8 cellular contexts compared by ENCODE assay signal in genomic region chr14:61471297-61471980, GRCh38.
DNase-seq lines count a peak whose midpoint lies in the region; ATAC-seq and TF ChIP-seq lines count a peak whose summit lies in the region.

No MANE protein-coding gene starts in this region.

- no peaks in the 10 kb centered on the region for H3K9me3 ChIP-seq in DND-41 (ENCODE audit: insufficient read depth, low read length, severe bottlenecking)
- no peaks in the 10 kb centered on the region for H3K9me3 ChIP-seq in trophoblast cell (ENCODE audit: insufficient read depth, low read depth, low read length)

- peak; percentile 28 for DNase-seq in DND-41
- no peak for DNase-seq in RWPE1 (ENCODE audit: low spot score)
- DNase-seq in epithelial cell of proximal tubule (ENCODE audit: low read depth), result no peak
- no peak for DNase-seq in trophoblast cell
- DNase-seq in stimulated activated naive CD4-positive, alpha-beta T cell (lab: John Stamatoyannopoulos, UW), result no peak
- no peak for DNase-seq in hypothalamus (lab: John Stamatoyannopoulos, UW)

- H3K4me3 ChIP-seq in DND-41 (ENCODE audit: low read depth in 1 of 2, low read length in 2 of 2) (peak overlapping the region; percentile 13 to 55; a peak in 3 of 4 replicates), epithelial cell of proximal tubule (ENCODE audit: low read depth, low read length) (peak overlapping the region; percentile 42), trophoblast cell (ENCODE audit: low read depth, low read length) (no peak overlapping the region)

- ATAC-seq in DND-41 (ENCODE audit: insufficient read depth, low read depth) (peak; percentile 21), GM21360 (IDR thresholded peaks at IDR 0.05; ENCODE audit: unreplicated experiment) (no peak), HG02840 (IDR thresholded peaks at IDR 0.05; ENCODE audit: low FRiP score, unreplicated experiment) (no peak)

- H3K14ac ChIP-seq in trophoblast cell (ENCODE audit: low read length), result peak overlapping the region; percentile 68

- H2BK120ac ChIP-seq in trophoblast cell (ENCODE audit: insufficient read depth, low read length, poor library complexity), result peak overlapping the region; percentile 69

- POLR2A ChIA-PET in RWPE1 (lab: Yijun Ruan, JAX; ENCODE audit: low non-redundant PET), result interaction anchor here (0.5 kb wide), 1 partner anchor 348 kb away, joined by 3 read pairs; no protein-coding TSS in a partner anchor

- H4K8ac ChIP-seq in trophoblast cell (ENCODE audit: low read depth, low read length), result peak overlapping the region; percentile 41

- peaks cover 53% of the 10 kb centered on the region for H3K79me1 ChIP-seq in trophoblast cell (ENCODE audit: low read length)

- H4K91ac ChIP-seq in trophoblast cell (ENCODE audit: low read depth, low read length), result peak overlapping the region; percentile 91

- H3K9ac ChIP-seq in DND-41 (ENCODE audit: low read depth, low read length), result peak overlapping the region; percentile 43
- no peak overlapping the region for H3K9ac ChIP-seq in trophoblast cell (ENCODE audit: low read length)

- peak overlapping the region; percentile 73 for H3K18ac ChIP-seq in trophoblast cell (ENCODE audit: low read length)

- H2BK5ac ChIP-seq in trophoblast cell (ENCODE audit: low read depth, low read length, poor library complexity), result peak overlapping the region; percentile 92

- H2AFZ ChIP-seq in DND-41 (ENCODE audit: low read depth, low read length) (no peak overlapping the region), trophoblast cell (ENCODE audit: insufficient read depth, low read length, poor library complexity) (no peak overlapping the region)

- no CpG with 5 or more reads among the region's 7 CpGs for WGBS in trophoblast cell (ENCODE audit: extremely low coverage, insufficient coverage, insufficient read length)

- peak overlapping the region; percentile 68 for H3K4ac ChIP-seq in trophoblast cell (ENCODE audit: low read depth, low read length)

- no peaks in the 10 kb centered on the region; the same call in 1 of the 2 replicates for H4K20me1 ChIP-seq in DND-41 (ENCODE audit: insufficient read depth, low read length)

- H3K27ac ChIP-seq in DND-41 (ENCODE audit: low read length), result peak overlapping the region; percentile 82
- peak overlapping the region; percentile 94 for H3K27ac ChIP-seq in RWPE1
- H3K27ac ChIP-seq in trophoblast cell (ENCODE audit: low read depth, low read length), result peak overlapping the region; percentile 98

- H3K4me1 ChIP-seq in DND-41 (ENCODE audit: insufficient read depth, low read length) (peaks cover 96% of the 10 kb centered on the region), trophoblast cell (ENCODE audit: control insufficient read depth in 1 of 2, insufficient read depth in 2 of 2, low read length in 2 of 2) (peaks cover 42 to 52% of the 10 kb centered on the region in 2 experiments)

- no peak overlapping the region for H4K12ac ChIP-seq in trophoblast cell (ENCODE audit: low read depth, low read length)

- H2AK5ac ChIP-seq in trophoblast cell (ENCODE audit: low read length), result peak overlapping the region; percentile 70

- peaks cover 37% of the 10 kb centered on the region for H3K36me3 ChIP-seq in DND-41 (ENCODE audit: insufficient read depth, low read length)
- peaks cover 0 to 2% of the 10 kb centered on the region in 2 experiments for H3K36me3 ChIP-seq in trophoblast cell (ENCODE audit: control insufficient read depth in 1 of 2, insufficient read depth in 2 of 2, low read length in 2 of 2)

- CTCF ChIA-PET in RWPE1 (lab: Yijun Ruan, JAX), result interaction anchor here (0.6 kb wide), 2 partner anchors 149 to 186 kb away, joined by 3 to 4 read pairs; no protein-coding TSS in a partner anchor

- H3K23ac ChIP-seq in trophoblast cell (ENCODE audit: low read length), result no peak overlapping the region

- TF ChIP-seq CTCF in DND-41 (IDR thresholded peaks at IDR 0.05; ENCODE audit: borderline replicate concordance, extremely low read depth, low read length, poor library complexity, severe bottlenecking), result no peak
- TF ChIP-seq CTCF in RWPE1 (conservative IDR thresholded peaks at IDR 0.05; ENCODE audit: low read depth), result no peak
- no peak for TF ChIP-seq CTCF in epithelial cell of proximal tubule (conservative IDR thresholded peaks at IDR 0.05; ENCODE audit: low read depth, low read length)

- peak overlapping the region; percentile 84 for H3K4me2 ChIP-seq in DND-41 (ENCODE audit: insufficient read depth, low read length)
- H3K4me2 ChIP-seq in trophoblast cell (ENCODE audit: low read length), result peak overlapping the region; percentile 50

- no peaks in the 10 kb centered on the region for H3K27me3 ChIP-seq in DND-41 (ENCODE audit: insufficient read depth, low read length, poor library complexity)
- H3K27me3 ChIP-seq in trophoblast cell (ENCODE audit: insufficient read depth, low read length), result no peaks in the 10 kb centered on the region

- H3K79me2 ChIP-seq in DND-41 (ENCODE audit: insufficient read depth, low read length) (peaks cover 65% of the 10 kb centered on the region), trophoblast cell (ENCODE audit: control insufficient read depth, insufficient read depth, low read length, poor library complexity) (peaks cover 13% of the 10 kb centered on the region)

- peak overlapping the region; percentile 72 for H2BK12ac ChIP-seq in trophoblast cell (ENCODE audit: low read length)
